In the genomic region with DNA sequence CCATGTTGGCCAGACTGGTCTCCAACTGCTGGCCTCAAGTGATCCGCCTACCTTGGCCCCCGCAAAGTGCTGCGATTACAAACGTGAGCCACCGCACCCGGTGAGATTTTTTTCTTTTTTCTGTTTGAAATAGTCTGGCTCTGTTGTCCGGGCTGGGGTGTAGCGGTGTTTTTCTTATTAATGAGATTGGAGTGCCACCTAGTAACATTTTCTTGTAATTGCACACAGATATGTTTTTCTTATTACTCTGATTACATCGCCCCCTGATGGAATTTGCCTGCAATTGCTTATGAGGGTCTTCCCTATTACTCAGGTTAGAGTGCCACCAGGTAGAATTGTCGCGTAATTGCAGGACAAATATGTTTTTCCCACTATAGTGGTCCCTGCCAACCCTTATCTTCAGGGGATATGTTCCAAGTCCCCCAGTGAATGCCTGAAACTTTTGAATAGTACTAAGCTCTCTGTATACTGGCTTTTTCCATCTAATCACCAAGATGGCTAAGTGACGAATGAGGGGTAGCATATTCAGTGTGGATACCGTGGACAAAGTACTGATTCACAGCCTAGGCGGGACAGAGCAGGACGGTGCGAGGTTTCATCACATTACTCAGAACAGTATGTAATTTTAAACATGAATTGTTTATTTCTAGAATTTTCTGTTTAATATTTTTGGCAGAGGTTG, we compare ENCODE assay signal across 10 cellular contexts. TPM values are rescaled to one million over a fixed set of nuclear protein-coding genes. Genes with fewer than 3 reads are reported as not detected.
DNase-seq lines count a peak whose midpoint lies in the region; ATAC-seq and TF ChIP-seq lines count a peak whose summit lies in the region.
"Had no signal": no experiment of that assay in that cellular context is flagged by ENCODE, and none has a peak within 500 bp of the region (broad histone marks: within the 10 kb centered on the region; RNA-seq: fewer than 3 reads in every experiment).

No MANE protein-coding gene starts in this region.

- peaks cover 10% of the 10 kb centered on the region for H3K9me3 Mint-ChIP-seq in WTC11

- no peak overlapping the region for H4K91ac ChIP-seq in mesenchymal stem cell (ENCODE audit: low read length)

- TF ChIP-seq CTCF in GM12872 (IDR thresholded peaks at IDR 0.05; ENCODE audit: insufficient read depth, low read depth, low read length) (peak; percentile 65), WTC11 (IDR thresholded peaks at IDR 0.05) (peak; percentile 69)

- H3K4ac ChIP-seq in mesenchymal stem cell (ENCODE audit: low read depth in 1 of 2, low read length in 2 of 2): no peak overlapping the region

- H3K36me3 Mint-ChIP-seq in WTC11: peaks cover 3% of the 10 kb centered on the region; the same call in 1 of the 2 replicates
- H3K36me3 Mint-ChIP-seq: T-cell had no signal

- no peaks in the 10 kb centered on the region for H3K36me3 ChIP-seq in mesenchymal stem cell (ENCODE audit: control insufficient read depth in 1 of 2, insufficient read depth in 2 of 2, low read depth in 1 of 2, low read length in 2 of 2)
- H3K36me3 ChIP-seq: thoracic aorta had no signal

- no peak overlapping the region for H2BK5ac ChIP-seq in mesenchymal stem cell (ENCODE audit: low read depth, low read length, poor library complexity, severe bottlenecking)

- no peak overlapping the region for H3K27ac Mint-ChIP-seq in WTC11
- H3K27ac Mint-ChIP-seq: T-cell had no signal

- H3K79me1 ChIP-seq in mesenchymal stem cell (replicated peaks; ENCODE audit: low read length, poor library complexity, severe bottlenecking): no peaks in the 10 kb centered on the region

- no peak overlapping the region for H3K18ac ChIP-seq in mesenchymal stem cell (ENCODE audit: low read depth in 1 of 2, low read length in 2 of 2)

- no peak overlapping the region for H3K4me3 ChIP-seq in mesenchymal stem cell (ENCODE audit: insufficient read depth in 1 of 2, low read depth in 1 of 2, low read length in 2 of 2)
- H3K4me3 ChIP-seq: thoracic aorta had no signal

- H3K14ac ChIP-seq in mesenchymal stem cell (ENCODE audit: low read length in 2 of 2): no peak overlapping the region

- peaks cover 4 to 10% of the 10 kb centered on the region in 2 experiments for H3K27me3 ChIP-seq in mesenchymal stem cell (ENCODE audit: control insufficient read depth in 1 of 2, insufficient read depth in 1 of 2, low read length in 2 of 2)

- H3K4me1 Mint-ChIP-seq in WTC11: peaks cover 9% of the 10 kb centered on the region
- H3K4me1 Mint-ChIP-seq: T-cell had no signal

- H2BK12ac ChIP-seq in mesenchymal stem cell (ENCODE audit: low read length in 2 of 2): no peak overlapping the region

- H4K8ac ChIP-seq in mesenchymal stem cell (ENCODE audit: low read length): no peak overlapping the region

- no peak overlapping the region for H2AK5ac ChIP-seq in mesenchymal stem cell (ENCODE audit: low read length, severe bottlenecking)

- POLR2A ChIA-PET in WTC11 (lab: Charles Lee): no interaction called here

- ATAC-seq in WTC11: peak; percentile 71
- ATAC-seq in HG03039 (IDR thresholded peaks at IDR 0.05; ENCODE audit: unreplicated experiment): no peak
- no peak for ATAC-seq in HG02938 (IDR thresholded peaks at IDR 0.05; ENCODE audit: unreplicated experiment)
- no peak for ATAC-seq in HG02678 (IDR thresholded peaks at IDR 0.05; ENCODE audit: unreplicated experiment)

- H3K23ac ChIP-seq in mesenchymal stem cell (ENCODE audit: low read length in 2 of 2): no peak overlapping the region

- no peak overlapping the region for H3K4me2 ChIP-seq in mesenchymal stem cell (ENCODE audit: low read length, poor library complexity, severe bottlenecking)

- H2BK120ac ChIP-seq in mesenchymal stem cell (ENCODE audit: low read depth, low read length): no peak overlapping the region

- H2AFZ ChIP-seq in mesenchymal stem cell (ENCODE audit: low read depth, low read length): no peak overlapping the region

- 46% methylated on average over 5 of the region's 16 CpGs for WGBS in mesenchymal stem cell

- no peak overlapping the region for H3K9ac ChIP-seq in mesenchymal stem cell (ENCODE audit: low read length)

- no peaks in the 10 kb centered on the region; the same call in 1 of the 2 replicates for H3K27me3 Mint-ChIP-seq in WTC11 (ENCODE audit: low read depth)

- no peak overlapping the region for H2BK15ac ChIP-seq in mesenchymal stem cell (ENCODE audit: low read depth, poor library complexity, severe bottlenecking)

- H3K27ac ChIP-seq in mesenchymal stem cell (ENCODE audit: low read length, poor library complexity, severe bottlenecking): no peak overlapping the region
- H3K27ac ChIP-seq: thoracic aorta had no signal

- H3K4me1 ChIP-seq in mesenchymal stem cell (ENCODE audit: control insufficient read depth, insufficient read depth, low read depth, low read length): no peaks in the 10 kb centered on the region

- CTCF ChIA-PET in WTC11 (lab: Charles Lee): interaction anchor here (1.3 to 3.2 kb wide), 3 partner anchors 317 to 409 kb away, joined by 3 to 64 read pairs (median 5); a partner anchor contains a TSS

- DNase-seq in LHCN-M2 (ENCODE audit: low read depth): peak; percentile 30
- peak; percentile 24 for DNase-seq in WTC11 (ENCODE audit: low spot score)
- DNase-seq in mesenchymal stem cell: peak; percentile 12
- DNase-seq in DMS153 treated with DMSO at 0.1 percent for 48 hours (lab: John Stamatoyannopoulos, UW; ENCODE audit: unreplicated experiment): no peak

- no peaks in the 10 kb centered on the region for H3K9me3 ChIP-seq in mesenchymal stem cell (ENCODE audit: control insufficient read depth, low read length)
- H3K9me3 ChIP-seq: thoracic aorta had no signal

- no peak overlapping the region for H3K4me3 Mint-ChIP-seq in WTC11
- H3K4me3 Mint-ChIP-seq: T-cell had no signal

TF ChIP-seq in WTC11, 78 proteins besides CTCF, POLR2A, EP300 and RAD21:
- no peak for TF ChIP-seq GABPB1 (CRISPR knock-in tag; IDR thresholded peaks at IDR 0.05)
- TF ChIP-seq, protein P1, sequence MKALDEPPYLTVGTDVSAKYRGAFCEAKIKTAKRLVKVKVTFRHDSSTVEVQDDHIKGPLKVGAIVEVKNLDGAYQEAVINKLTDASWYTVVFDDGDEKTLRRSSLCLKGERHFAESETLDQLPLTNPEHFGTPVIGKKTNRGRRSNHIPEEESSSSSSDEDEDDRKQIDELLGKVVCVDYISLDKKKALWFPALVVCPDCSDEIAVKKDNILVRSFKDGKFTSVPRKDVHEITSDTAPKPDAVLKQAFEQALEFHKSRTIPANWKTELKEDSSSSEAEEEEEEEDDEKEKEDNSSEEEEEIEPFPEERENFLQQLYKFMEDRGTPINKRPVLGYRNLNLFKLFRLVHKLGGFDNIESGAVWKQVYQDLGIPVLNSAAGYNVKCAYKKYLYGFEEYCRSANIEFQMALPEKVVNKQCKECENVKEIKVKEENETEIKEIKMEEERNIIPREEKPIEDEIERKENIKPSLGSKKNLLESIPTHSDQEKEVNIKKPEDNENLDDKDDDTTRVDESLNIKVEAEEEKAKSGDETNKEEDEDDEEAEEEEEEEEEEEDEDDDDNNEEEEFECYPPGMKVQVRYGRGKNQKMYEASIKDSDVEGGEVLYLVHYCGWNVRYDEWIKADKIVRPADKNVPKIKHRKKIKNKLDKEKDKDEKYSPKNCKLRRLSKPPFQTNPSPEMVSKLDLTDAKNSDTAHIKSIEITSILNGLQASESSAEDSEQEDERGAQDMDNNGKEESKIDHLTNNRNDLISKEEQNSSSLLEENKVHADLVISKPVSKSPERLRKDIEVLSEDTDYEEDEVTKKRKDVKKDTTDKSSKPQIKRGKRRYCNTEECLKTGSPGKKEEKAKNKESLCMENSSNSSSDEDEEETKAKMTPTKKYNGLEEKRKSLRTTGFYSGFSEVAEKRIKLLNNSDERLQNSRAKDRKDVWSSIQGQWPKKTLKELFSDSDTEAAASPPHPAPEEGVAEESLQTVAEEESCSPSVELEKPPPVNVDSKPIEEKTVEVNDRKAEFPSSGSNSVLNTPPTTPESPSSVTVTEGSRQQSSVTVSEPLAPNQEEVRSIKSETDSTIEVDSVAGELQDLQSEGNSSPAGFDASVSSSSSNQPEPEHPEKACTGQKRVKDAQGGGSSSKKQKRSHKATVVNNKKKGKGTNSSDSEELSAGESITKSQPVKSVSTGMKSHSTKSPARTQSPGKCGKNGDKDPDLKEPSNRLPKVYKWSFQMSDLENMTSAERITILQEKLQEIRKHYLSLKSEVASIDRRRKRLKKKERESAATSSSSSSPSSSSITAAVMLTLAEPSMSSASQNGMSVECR (CRISPR knock-in tag; IDR thresholded peaks at IDR 0.05; ENCODE audit: borderline replicate concordance): no peak
- no peak for TF ChIP-seq EMX1 (CRISPR knock-in tag; IDR thresholded peaks at IDR 0.05)
- TF ChIP-seq ZNF219 (CRISPR knock-in tag; IDR thresholded peaks at IDR 0.05; ENCODE audit: borderline replicate concordance): no peak
- no peak for TF ChIP-seq CBFB (CRISPR knock-in tag; IDR thresholded peaks at IDR 0.05; ENCODE audit: low read depth)
- TF ChIP-seq TCF7 (CRISPR knock-in tag; IDR thresholded peaks at IDR 0.05; ENCODE audit: low read depth): no peak
- TF ChIP-seq ATF1 (CRISPR knock-in tag; IDR thresholded peaks at IDR 0.05): no peak
- no peak for TF ChIP-seq ZNF396 (CRISPR knock-in tag; IDR thresholded peaks at IDR 0.05; ENCODE audit: borderline replicate concordance)
TF ChIP-seq in WTC11: peak in this region for 0.

RNA-seq across cellular contexts. Expression of a gene that starts 8.6 kb away (rescaled TPM):
- 64.2 and 112 TPM in 2 replicates for total RNA-seq in LHCN-M2 (2014; rRNA removed)
- polyA plus RNA-seq in LHCN-M2 (2012): 115 TPM
- total RNA-seq in WTC11 (2021): 246 to 292 TPM (median 271 TPM) in 3 replicates
- polyA plus RNA-seq in mesenchymal stem cell (2013, experiment 1 of 2): 48.3 TPM
- polyA plus RNA-seq in mesenchymal stem cell (2013, experiment 2 of 2): 50.3 TPM
